9 cellular contexts compared by ENCODE assay signal in the genomic region with DNA sequence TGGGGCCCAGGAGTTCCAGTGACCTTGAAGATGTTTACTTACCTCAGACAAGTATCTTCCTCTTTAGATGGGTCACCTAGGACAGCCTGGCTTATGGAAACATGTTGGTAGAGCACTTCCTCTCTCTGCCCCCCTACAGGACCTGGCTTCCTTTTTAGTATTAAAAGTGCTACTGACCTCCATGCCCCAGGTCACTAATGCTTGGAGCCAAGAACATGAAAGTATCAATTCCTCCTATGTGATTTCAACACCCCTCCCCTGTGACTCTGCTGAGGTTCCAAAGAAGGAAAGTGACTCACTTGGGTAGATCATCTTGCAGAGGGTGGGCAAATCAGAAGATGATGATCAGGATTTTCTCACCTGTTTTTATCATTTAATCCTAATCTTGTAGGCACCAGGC.
DNase-seq lines count a peak whose midpoint lies in the region; ATAC-seq, FAIRE-seq and TF ChIP-seq lines count a peak whose summit lies in the region.
"Had no signal": no experiment of that assay in that cellular context is flagged by ENCODE, and none has a peak within 500 bp of the region (broad histone marks: within the 10 kb centered on the region; RNA-seq: fewer than 3 reads in every experiment).

No MANE protein-coding gene starts in this region.

- peak overlapping the region in 1 of 2 donors; percentile 58 for H3K27ac ChIP-seq in right atrium auricular region
- H3K27ac ChIP-seq in upper lobe of left lung: no peak overlapping the region

- H3K4me1 Mint-ChIP-seq in activated naive CD8-positive, alpha-beta T cell treated with anti-CD3 and anti-CD28 coated beads, Interleukin-2, amount 50 U/mL, for 24 hours: peaks cover 11% of the 10 kb centered on the region

- FAIRE-seq in bronchial epithelial cell (lab: Jason Lieb, UNC): no peak

- intact Hi-C loops in Right ventricle myocardium inferior (cut with DNase I): loop anchor here (5.0 to 10.0 kb wide), 2 partner anchors 167 to 409 kb away; no protein-coding TSS in a partner anchor

- TF ChIP-seq EP300 in upper lobe of left lung (IDR thresholded peaks at IDR 0.05): no peak

- no peak overlapping the region for H3K27ac Mint-ChIP-seq in activated naive CD8-positive, alpha-beta T cell treated with anti-CD3 and anti-CD28 coated beads, Interleukin-2, amount 50 U/mL, for 24 hours

- no peaks in the 10 kb centered on the region for H3K9me3 Mint-ChIP-seq in activated naive CD8-positive, alpha-beta T cell treated with anti-CD3 and anti-CD28 coated beads, Interleukin-2, amount 50 U/mL, for 24 hours
- H3K9me3 Mint-ChIP-seq: naive B cell had no signal

- H3K4me3 Mint-ChIP-seq in activated naive CD8-positive, alpha-beta T cell treated with anti-CD3 and anti-CD28 coated beads, Interleukin-2, amount 50 U/mL, for 24 hours: no peak overlapping the region
- H3K4me3 Mint-ChIP-seq: naive B cell had no signal

- H3K9me3 ChIP-seq in right atrium auricular region (no peaks in the 10 kb centered on the region), upper lobe of left lung (no peaks in the 10 kb centered on the region)

- H3K36me3 Mint-ChIP-seq in activated naive CD8-positive, alpha-beta T cell treated with anti-CD3 and anti-CD28 coated beads, Interleukin-2, amount 50 U/mL, for 24 hours (ENCODE audit: low read depth): no peaks in the 10 kb centered on the region
- H3K36me3 Mint-ChIP-seq: naive B cell had no signal

- H3K27me3 ChIP-seq in right atrium auricular region (no peaks in the 10 kb centered on the region), bronchial epithelial cell (ENCODE audit: control insufficient read depth, insufficient read depth, low read length) (no peaks in the 10 kb centered on the region), upper lobe of left lung (no peaks in the 10 kb centered on the region)

- H3K4me1 ChIP-seq in right atrium auricular region: peaks cover 0 to 5% of the 10 kb centered on the region in 2 donors
- peaks cover 10 to 15% (median 12%) of the 10 kb centered on the region in 4 donors for H3K4me1 ChIP-seq in upper lobe of left lung

- H3K4me3 ChIP-seq in right atrium auricular region: no peak overlapping the region
- H3K4me3 ChIP-seq in bronchial epithelial cell (ENCODE audit: low read depth, low read length): no peak overlapping the region
- no peak overlapping the region for H3K4me3 ChIP-seq in upper lobe of left lung

- TF ChIP-seq CTCF in right atrium auricular region (IDR thresholded peaks at IDR 0.05) (no peak), bronchial epithelial cell (IDR thresholded peaks at IDR 0.05; ENCODE audit: insufficient read depth, low read length, severe bottlenecking) (no peak), upper lobe of left lung (IDR thresholded peaks at IDR 0.05) (no peak)

- TF ChIP-seq POLR2A in upper lobe of left lung (IDR thresholded peaks at IDR 0.05): no peak

- H3K27me3 Mint-ChIP-seq in activated naive CD8-positive, alpha-beta T cell treated with anti-CD3 and anti-CD28 coated beads, Interleukin-2, amount 50 U/mL, for 24 hours: no peaks in the 10 kb centered on the region
- H3K27me3 Mint-ChIP-seq: naive B cell had no signal

- ATAC-seq in Right ventricle myocardium inferior (peak; percentile 14), HG03342 (IDR thresholded peaks at IDR 0.05; ENCODE audit: unreplicated experiment) (peak; percentile 63), upper lobe of left lung (ENCODE audit: low FRiP score in 2 of 2) (peak; percentile 31 to 78)
- no peak for ATAC-seq in activated naive CD8-positive, alpha-beta T cell treated with anti-CD3 and anti-CD28 coated beads, Interleukin-2, amount 50 U/mL, for 24 hours

- H3K36me3 ChIP-seq in right atrium auricular region: no peaks in the 10 kb centered on the region
- no peaks in the 10 kb centered on the region for H3K36me3 ChIP-seq in bronchial epithelial cell (ENCODE audit: control insufficient read depth, insufficient read depth, low read length)
- no peaks in the 10 kb centered on the region for H3K36me3 ChIP-seq in upper lobe of left lung

- DNase-seq in Right ventricle myocardium inferior (ENCODE audit: missing footprints) (no peak), right atrium auricular region (ENCODE audit: low spot score) (no peak), bronchial epithelial cell (ENCODE audit: low read depth) (peak; percentile 62), upper lobe of left lung (no peak), NCI-H1436 treated with DMSO at 0.1 percent for 48 hours (lab: John Stamatoyannopoulos, UW) (no peak), A172 (ENCODE audit: low spot score) (no peak)
- no peak for DNase-seq in activated naive CD8-positive, alpha-beta T cell treated with anti-CD3 and anti-CD28 coated beads, Interleukin-2, amount 50 U/mL, for 24 hours
- DNase-seq: naive B cell had no signal
